Comparison of ENCODE assay signal across 8 cellular contexts in the genomic region with DNA sequence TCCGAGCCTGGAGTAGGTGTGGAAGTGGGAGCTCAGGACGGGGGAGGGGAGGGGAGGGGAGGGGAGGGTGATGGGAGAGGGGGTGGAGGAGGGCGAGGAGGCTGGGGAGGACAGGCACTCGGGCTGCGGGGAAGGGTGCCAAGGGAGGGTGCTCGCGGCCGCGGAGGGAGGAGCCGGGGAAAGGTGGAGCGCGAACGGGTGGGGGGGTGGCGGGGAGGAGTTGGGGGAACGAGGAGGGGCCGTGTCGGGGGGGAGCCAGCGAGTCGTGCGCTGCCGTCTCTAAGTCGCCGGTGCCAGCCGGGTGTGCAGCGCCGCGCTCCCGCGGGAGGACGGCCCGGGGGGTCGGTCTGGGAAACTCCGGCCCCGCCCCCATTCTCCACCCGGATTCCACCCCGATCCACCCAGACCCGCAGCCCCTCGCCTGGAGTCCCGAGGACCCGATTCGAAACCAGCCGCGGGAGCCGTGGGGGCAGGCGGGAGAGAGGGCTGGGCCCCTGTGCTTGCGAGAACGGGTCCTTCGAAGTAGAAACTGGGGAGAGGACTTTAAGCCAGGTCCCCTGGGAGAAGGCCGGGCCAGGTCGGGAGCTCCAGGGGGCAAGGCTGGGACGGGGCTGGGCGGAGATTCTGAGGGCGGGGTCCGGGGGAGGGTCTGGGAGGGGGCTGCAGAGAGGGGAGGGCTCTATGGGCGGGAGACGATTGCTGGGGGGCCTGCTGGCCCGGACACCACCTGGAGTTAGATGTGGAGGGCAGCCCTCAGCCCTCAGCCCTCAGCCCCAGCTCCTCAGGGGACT. TPM values are rescaled to one million over a fixed set of nuclear protein-coding genes. Genes with fewer than 3 reads are reported as not detected.
DNase-seq lines count a peak whose midpoint lies in the region; ATAC-seq and TF ChIP-seq lines count a peak whose summit lies in the region.

A gene with protein sequence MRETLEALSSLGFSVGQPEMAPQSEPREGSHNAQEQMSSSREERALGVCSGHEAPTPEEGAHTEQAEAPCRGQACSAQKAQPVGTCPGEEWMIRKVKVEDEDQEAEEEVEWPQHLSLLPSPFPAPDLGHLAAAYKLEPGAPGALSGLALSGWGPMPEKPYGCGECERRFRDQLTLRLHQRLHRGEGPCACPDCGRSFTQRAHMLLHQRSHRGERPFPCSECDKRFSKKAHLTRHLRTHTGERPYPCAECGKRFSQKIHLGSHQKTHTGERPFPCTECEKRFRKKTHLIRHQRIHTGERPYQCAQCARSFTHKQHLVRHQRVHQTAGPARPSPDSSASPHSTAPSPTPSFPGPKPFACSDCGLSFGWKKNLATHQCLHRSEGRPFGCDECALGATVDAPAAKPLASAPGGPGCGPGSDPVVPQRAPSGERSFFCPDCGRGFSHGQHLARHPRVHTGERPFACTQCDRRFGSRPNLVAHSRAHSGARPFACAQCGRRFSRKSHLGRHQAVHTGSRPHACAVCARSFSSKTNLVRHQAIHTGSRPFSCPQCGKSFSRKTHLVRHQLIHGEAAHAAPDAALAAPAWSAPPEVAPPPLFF (minus strand): TSS at position 143 of the 791 bp plus-strand sequence. CDS start 2,556 bp downstream, outside the sequence.

- no peak within 1 kb of the TSS for H3K27ac Mint-ChIP-seq in glutamatergic neuron (ENCODE audit: unreplicated experiment)

- peak; percentile 40 for DNase-seq in G401 (ENCODE audit: low spot score)
- peak; percentile 55 for DNase-seq in NCI-H2196 (lab: John Stamatoyannopoulos, UW; ENCODE audit: unreplicated experiment)
- peak; percentile 79 for DNase-seq in activated effector memory CD4-positive, alpha-beta T cell treated with anti-CD3 and anti-CD28 coated beads, Interleukin-2, amount 50 U/mL, for 16 hours
- peak; percentile 33 for DNase-seq in glutamatergic neuron
- DNase-seq in omental fat pad (ENCODE audit: low spot score), result no peak
- DNase-seq in SKM-1 treated with dmso at 0.1 percent for 144 hours (lab: John Stamatoyannopoulos, UW; ENCODE audit: unreplicated experiment), result no peak
- DNase-seq in islet precursor cell, result no peak
- no peak for DNase-seq in NOMO-1 treated with DMSO at 0.1 percent for 48 hours (lab: John Stamatoyannopoulos, UW; ENCODE audit: unreplicated experiment)

- TF ChIP-seq CTCF in glutamatergic neuron (IDR thresholded peaks at IDR 0.05; ENCODE audit: partially characterized antibody, unreplicated experiment) (no peak), omental fat pad (IDR thresholded peaks at IDR 0.05) (no peak)

- peaks cover 8% of the 10 kb centered on the region for H3K27me3 Mint-ChIP-seq in glutamatergic neuron (ENCODE audit: unreplicated experiment)

- in situ Hi-C loops in G401 (cut with HindIII; ENCODE audit: low sequenced_read_pairs), result no loop called here

- no peaks in the 10 kb centered on the region for H3K36me3 Mint-ChIP-seq in glutamatergic neuron (ENCODE audit: unreplicated experiment)

- H3K9me3 Mint-ChIP-seq in glutamatergic neuron (ENCODE audit: unreplicated experiment), result peaks cover 3% of the 10 kb centered on the region

- H3K4me1 Mint-ChIP-seq in glutamatergic neuron (ENCODE audit: low read depth, unreplicated experiment), result peaks cover 2% of the 10 kb centered on the region

- H3K4me3 Mint-ChIP-seq in glutamatergic neuron (ENCODE audit: unreplicated experiment), result peak within 1 kb of the TSS; percentile 76

- peak; percentile 7 for ATAC-seq in omental fat pad (ENCODE audit: low FRiP score)

RNA-seq across cellular contexts. Expression of the gene that starts here (rescaled TPM):
- 7.9 and 9.8 TPM in 2 replicates for total RNA-seq in G401 (2014; rRNA removed; shearing (Covaris generic))
- total RNA-seq in glutamatergic neuron (ENCODE audit: unreplicated experiment) (1.4 TPM), omental fat pad (10 to 100 TPM in 1 of 4 donors, 1 to 10 TPM in 3; 4.2 to 15.8 (median 7.0) TPM)

Comparison
In these comparisons a context has a peak if more than half of its experiments do, and no peak if none do; other contexts are left out.
1. DNase-seq: peak in G401 (single experiment), NCI-H2196 (single experiment), activated effector memory CD4-positive, alpha-beta T cell treated with anti-CD3 and anti-CD28 coated beads, Interleukin-2, amount 50 U/mL, for 16 hours (single experiment) and glutamatergic neuron (single experiment); none in omental fat pad (single experiment), SKM-1 treated with dmso at 0.1 percent for 144 hours (single experiment), islet precursor cell (single experiment) and NOMO-1 treated with DMSO at 0.1 percent for 48 hours (single experiment).